30 cellular contexts compared by ENCODE assay signal in the genomic region with DNA sequence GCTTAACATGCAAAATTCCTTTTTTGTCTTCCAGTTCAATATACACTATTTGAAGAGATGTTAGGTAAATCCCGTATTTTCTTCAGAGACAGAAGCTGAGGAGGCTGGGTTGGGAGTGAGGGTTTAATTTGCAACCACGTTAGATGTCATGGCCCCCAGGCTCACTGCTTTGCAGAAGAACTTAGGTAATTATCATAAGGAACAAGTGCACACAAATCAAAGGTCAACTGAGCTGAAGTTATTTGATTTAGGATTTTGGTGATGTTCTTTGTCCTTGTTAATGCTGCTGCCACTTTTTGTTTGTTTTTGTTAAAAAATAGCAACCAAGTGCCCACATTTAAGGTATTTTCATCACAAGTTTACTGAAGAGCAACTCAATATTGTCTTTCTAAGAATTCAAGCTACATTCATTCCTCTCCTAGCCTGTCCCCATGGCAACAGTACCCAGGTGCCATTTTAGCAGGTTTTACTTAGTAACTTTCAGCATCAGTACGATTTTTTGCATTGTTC.
"Had no signal": no experiment of that assay in that cellular context is flagged by ENCODE, and none has a peak within 500 bp of the region (broad histone marks: within the 10 kb centered on the region; RNA-seq: fewer than 3 reads in every experiment).

No MANE protein-coding gene starts in this region.

- H3K27me3 ChIP-seq: ascending aorta, body of pancreas, breast epithelium, Peyer's patch, SJSA1 had no signal

- H3K9me3 ChIP-seq: ascending aorta, body of pancreas, breast epithelium, Peyer's patch, SJSA1, SK-N-SH had no signal

- H3K9ac ChIP-seq: SK-N-SH had no signal

- FAIRE-seq: TTC549 had no signal

- H3K4me3 Mint-ChIP-seq: activated CD4-positive, alpha-beta T cell treated with anti-CD3 and anti-CD28 coated beads, Interleukin-2, amount 10 ng/mL, durations not matched to agents 24 days and 14 days; activated CD8-positive, alpha-beta T cell treated with anti-CD3 and anti-CD28 coated beads for 36 hours; activated naive CD4-positive, alpha-beta T cell treated with anti-CD3 and anti-CD28 coated beads, Interleukin-2, amount 50 U/mL, for 24 hours; activated naive CD8-positive, alpha-beta T cell treated with anti-CD3 and anti-CD28 coated beads, Interleukin-2, amount 10 ng/mL, durations not matched to agents 7 days and 5 days; activated T-cell treated with anti-CD3 and anti-CD28 coated beads, Interleukin-2, amount 50 U/mL, for 72 hours; activated T-helper 17 cell treated with anti-CD3 and anti-CD28 coated beads, Interleukin-2, amount 50 U/mL, for 72 hours; T-helper 1 cell treated with Interleukin-12 subunit alpha and Interleukin-12 subunit beta and Interleukin-4 antibody, amounts not matched to agents 30 μg/mL and 1 μg/mL, for 36 hours; T-helper 2 cell treated with Interferon-gamma antibody and Interleukin-4, amounts not matched to agents 5 μg/mL and 100 μg/mL, for 36 hours had no signal

- H3K4me1 ChIP-seq: ascending aorta, body of pancreas, breast epithelium, Peyer's patch had no signal

- H3K4me1 Mint-ChIP-seq: activated CD4-positive, alpha-beta T cell treated with anti-CD3 and anti-CD28 coated beads, Interleukin-2, amount 10 ng/mL, durations not matched to agents 24 days and 14 days; activated naive CD4-positive, alpha-beta T cell treated with anti-CD3 and anti-CD28 coated beads, Interleukin-2, amount 50 U/mL, for 24 hours; activated naive CD8-positive, alpha-beta T cell treated with anti-CD3 and anti-CD28 coated beads, Interleukin-2, amount 10 ng/mL, durations not matched to agents 7 days and 5 days; activated T-helper 17 cell treated with anti-CD3 and anti-CD28 coated beads, Interleukin-2, amount 50 U/mL, for 72 hours had no signal

- H3K36me3 Mint-ChIP-seq: activated naive CD4-positive, alpha-beta T cell treated with anti-CD3 and anti-CD28 coated beads, Interleukin-2, amount 50 U/mL, for 24 hours; activated naive CD8-positive, alpha-beta T cell treated with anti-CD3 and anti-CD28 coated beads, Interleukin-2, amount 10 ng/mL, durations not matched to agents 7 days and 5 days had no signal

- H3K4me3 ChIP-seq: ascending aorta, body of pancreas, breast epithelium, Peyer's patch, SJSA1 had no signal

- H3K27me3 Mint-ChIP-seq: activated CD4-positive, alpha-beta T cell treated with anti-CD3 and anti-CD28 coated beads, Interleukin-2, amount 10 ng/mL, durations not matched to agents 24 days and 14 days; activated CD8-positive, alpha-beta T cell treated with anti-CD3 and anti-CD28 coated beads for 36 hours; activated naive CD4-positive, alpha-beta T cell treated with anti-CD3 and anti-CD28 coated beads, Interleukin-2, amount 50 U/mL, for 24 hours had no signal

- H3K4me2 ChIP-seq: SK-N-SH had no signal

- ATAC-seq: activated CD8-positive, alpha-beta T cell treated with anti-CD3 and anti-CD28 coated beads for 36 hours; activated T-cell treated with anti-CD3 and anti-CD28 coated beads, Interleukin-2, amount 50 U/mL, for 72 hours; activated T-helper 17 cell treated with anti-CD3 and anti-CD28 coated beads, Interleukin-2, amount 50 U/mL, for 72 hours; body of pancreas had no signal

- H3K27ac ChIP-seq: ascending aorta, body of pancreas, breast epithelium, Peyer's patch, SJSA1 had no signal

- H3K9me3 Mint-ChIP-seq: activated CD4-positive, alpha-beta T cell treated with anti-CD3 and anti-CD28 coated beads, Interleukin-2, amount 10 ng/mL, durations not matched to agents 24 days and 14 days; activated CD8-positive, alpha-beta T cell treated with anti-CD3 and anti-CD28 coated beads for 36 hours; activated naive CD4-positive, alpha-beta T cell treated with anti-CD3 and anti-CD28 coated beads, Interleukin-2, amount 50 U/mL, for 24 hours; activated T-cell treated with anti-CD3 and anti-CD28 coated beads, Interleukin-2, amount 50 U/mL, for 72 hours; activated T-helper 17 cell treated with anti-CD3 and anti-CD28 coated beads, Interleukin-2, amount 50 U/mL, for 72 hours; T-helper 1 cell treated with Interleukin-12 subunit alpha and Interleukin-12 subunit beta and Interleukin-4 antibody, amounts not matched to agents 30 μg/mL and 1 μg/mL, for 36 hours; T-helper 2 cell treated with Interferon-gamma antibody and Interleukin-4, amounts not matched to agents 5 μg/mL and 100 μg/mL, for 36 hours had no signal

- H3K27ac Mint-ChIP-seq: activated CD4-positive, alpha-beta T cell treated with anti-CD3 and anti-CD28 coated beads, Interleukin-2, amount 10 ng/mL, durations not matched to agents 24 days and 14 days; activated CD8-positive, alpha-beta T cell treated with anti-CD3 and anti-CD28 coated beads for 36 hours; activated naive CD4-positive, alpha-beta T cell treated with anti-CD3 and anti-CD28 coated beads, Interleukin-2, amount 50 U/mL, for 24 hours; activated naive CD8-positive, alpha-beta T cell treated with anti-CD3 and anti-CD28 coated beads, Interleukin-2, amount 10 ng/mL, durations not matched to agents 7 days and 5 days; activated T-cell treated with anti-CD3 and anti-CD28 coated beads, Interleukin-2, amount 50 U/mL, for 72 hours; activated T-helper 17 cell treated with anti-CD3 and anti-CD28 coated beads, Interleukin-2, amount 50 U/mL, for 72 hours; T-helper 1 cell treated with Interleukin-12 subunit alpha and Interleukin-12 subunit beta and Interleukin-4 antibody, amounts not matched to agents 30 μg/mL and 1 μg/mL, for 36 hours; T-helper 2 cell treated with Interferon-gamma antibody and Interleukin-4, amounts not matched to agents 5 μg/mL and 100 μg/mL, for 36 hours had no signal

- DNase-seq: activated CD4-positive, alpha-beta T cell treated with anti-CD3 and anti-CD28 coated beads, Interleukin-2, amount 10 ng/mL, durations not matched to agents 24 days and 14 days; activated CD4-positive, alpha-beta T cell treated with anti-CD3 and anti-CD28 coated beads, Interleukin-2, amount 50 U/mL, for 4 hours; activated CD8-positive, alpha-beta T cell treated with anti-CD3 and anti-CD28 coated beads for 36 hours; activated effector memory CD4-positive, alpha-beta T cell treated with anti-CD3 and anti-CD28 coated beads, Interleukin-2, amount 50 U/mL, for 16 hours; activated naive CD4-positive, alpha-beta T cell treated with Interleukin-2 at 50 U/mL for 16 hours; activated naive CD8-positive, alpha-beta T cell treated with anti-CD3 and anti-CD28 coated beads, Interleukin-2, amount 10 ng/mL, durations not matched to agents 7 days and 5 days; activated T-cell treated with anti-CD3 and anti-CD28 coated beads, Interleukin-2, amount 50 U/mL, for 1 hour; activated T-cell treated with anti-CD3 and anti-CD28 coated beads, Interleukin-2, amount 50 U/mL, for 72 hours; amygdala; body of pancreas; Karpas-422; NCI-H1105; NCI-H1417 treated with DMSO at 0.1 percent for 48 hours; NCI-H187 treated with DMSO at 0.1 percent for 48 hours; NCI-H2081; NCI-H446; NCI-H510A treated with DMSO at 0.1 percent for 48 hours; NCI-H526 treated with DMSO at 0.1 percent for 48 hours; Peyer's patch; RPMI8226; SHP77 treated with DMSO at 0.1 percent for 48 hours; SK-N-SH had no signal

- H3K36me3 ChIP-seq: ascending aorta, breast epithelium, Peyer's patch, SJSA1 had no signal
